In genomic region chrX:50827996-50828395, GRCh38 we compare ENCODE assay signal across 19 cellular contexts. TPM values are rescaled to one million over a fixed set of nuclear protein-coding genes. Genes with fewer than 3 reads are reported as not detected.
DNase-seq lines count a peak whose midpoint lies in the region; ATAC-seq and TF ChIP-seq lines count a peak whose summit lies in the region.
"Had no signal": no experiment of that assay in that cellular context is flagged by ENCODE, and none has a peak within 500 bp of the region (broad histone marks: within the 10 kb centered on the region; RNA-seq: fewer than 3 reads in every experiment).

No MANE protein-coding gene starts in this region.

- TF ChIP-seq CTCF in epithelial cell of proximal tubule (conservative IDR thresholded peaks at IDR 0.05; ENCODE audit: low read depth, low read length): no peak

- no peak for ATAC-seq in GM19395 (IDR thresholded peaks at IDR 0.05; ENCODE audit: unreplicated experiment)
- ATAC-seq: activated CD8-positive, alpha-beta T cell treated with anti-CD3 and anti-CD28 coated beads for 36 hours; activated naive CD4-positive, alpha-beta T cell treated with anti-CD3 and anti-CD28 coated beads, Interleukin-2, amount 50 U/mL, for 72 hours; GM12878; natural killer cell treated with Interleukin-12 subunit alpha and Interleukin-12 subunit beta and Interleukin-15 and Interleukin-18, amount 100 ng/mL, for 72 hours had no signal

- peak; percentile 20 for DNase-seq in H4 (ENCODE audit: low spot score)
- peak; percentile 81 for DNase-seq in RKO (ENCODE audit: low spot score)
- peak; percentile 61 for DNase-seq in epithelial cell of proximal tubule (ENCODE audit: low read depth)
- DNase-seq in renal cortical epithelial cell (ENCODE audit: low read depth): peak; percentile 92
- DNase-seq in DMS79 (lab: John Stamatoyannopoulos, UW): no peak
- no peak for DNase-seq in NCI-H2171 (lab: John Stamatoyannopoulos, UW)
- no peak for DNase-seq in T-helper 2 cell
- DNase-seq: activated CD8-positive, alpha-beta T cell treated with anti-CD3 and anti-CD28 coated beads for 36 hours; activated T-cell treated with anti-CD3 and anti-CD28 coated beads, Interleukin-2, amount 50 U/mL, for 48 hours; cortex of kidney; mesenchymal stem cell; NCI-H1436; Right ventricle myocardium superior; stimulated activated CD4-positive, alpha-beta T cell treated with anti-CD3 and anti-CD28 coated beads, Interleukin-2, amount 100 ng/mL, for 48 hours; WERI-Rb-1 had no signal

- H3K4me3 ChIP-seq in epithelial cell of proximal tubule (ENCODE audit: low read depth, low read length): no peak overlapping the region
- H3K4me3 ChIP-seq: GM12878 had no signal

RNA-seq across cellular contexts. Expression of gene SHROOM4, which starts 14.0 kb away (rescaled TPM):
- total RNA-seq in H4 (2014; rRNA removed; shearing (Covaris generic)): 0.08 and 0.19 TPM in 2 replicates
- total RNA-seq in epithelial cell of proximal tubule (3.2 and 4.2 TPM in 2 replicates), renal cortical epithelial cell (4.9 and 12.7 TPM in 2 replicates)
- total RNA-seq: activated CD8-positive, alpha-beta T cell treated with anti-CD3 and anti-CD28 coated beads for 36 hours; activated naive CD4-positive, alpha-beta T cell treated with anti-CD3 and anti-CD28 coated beads, Interleukin-2, amount 50 U/mL, for 72 hours; natural killer cell treated with Interleukin-12 subunit alpha and Interleukin-12 subunit beta and Interleukin-15 and Interleukin-18, amount 100 ng/mL, for 72 hours had no signal

Comparison
In these comparisons a context has a peak if more than half of its experiments do, and no peak if none do; other contexts are left out.
1. DNase-seq: peak in H4 (single experiment), RKO (single experiment), epithelial cell of proximal tubule (single experiment) and renal cortical epithelial cell (single experiment); none in DMS79 (single experiment), NCI-H2171 (single experiment) and T-helper 2 cell (0 of 5).